In the genomic region with DNA sequence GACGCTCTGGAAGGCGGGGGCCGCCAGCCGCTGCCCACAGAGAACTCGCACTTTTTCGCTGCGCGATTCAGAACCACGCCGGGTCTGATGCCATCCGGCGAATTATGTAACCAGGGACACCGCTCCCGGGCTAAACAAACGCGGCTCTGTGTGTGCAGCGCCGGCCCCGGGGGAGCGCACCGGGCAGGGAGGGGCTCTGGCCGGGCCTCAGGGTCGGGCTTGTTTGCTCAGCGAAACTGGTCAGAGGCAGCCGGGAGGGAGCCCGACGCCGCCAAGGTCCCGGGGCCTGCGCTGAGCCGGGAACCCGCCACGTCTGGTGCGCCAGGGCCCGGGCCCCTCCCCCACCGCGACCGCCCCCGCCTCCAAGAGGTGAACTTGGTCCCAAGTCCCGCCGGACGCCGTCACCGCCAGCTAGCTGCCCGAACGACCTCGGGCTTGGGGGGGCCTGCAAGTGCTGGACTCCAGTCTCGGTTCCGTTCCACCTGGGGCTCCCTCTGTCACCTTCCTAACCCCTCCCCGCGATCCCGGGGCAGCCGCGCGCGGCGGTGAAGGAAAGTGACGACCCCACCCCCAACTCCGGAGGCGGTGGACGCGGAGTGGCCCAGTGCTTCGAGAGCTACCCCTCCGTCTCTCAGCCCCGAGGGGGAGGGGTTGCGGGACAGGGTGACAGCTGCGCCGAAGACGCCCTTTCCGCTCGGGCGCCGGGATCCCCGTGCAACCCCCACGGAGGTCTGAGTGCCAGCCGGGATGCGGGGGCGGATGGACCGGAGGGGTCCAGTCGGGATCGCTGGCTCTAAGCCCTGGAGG, we compare ENCODE assay signal across 8 cellular contexts. TPM values are rescaled to one million over a fixed set of nuclear protein-coding genes. Genes with fewer than 3 reads are reported as not detected.
DNase-seq lines count a peak whose midpoint lies in the region; ATAC-seq, FAIRE-seq and TF ChIP-seq lines count a peak whose summit lies in the region.

No MANE protein-coding gene starts in this region.

- H3K4me3 ChIP-seq in CD4-positive, alpha-beta memory T cell (ENCODE audit: low read length in 2 of 2), result peak overlapping the region; percentile 84 to 87
- H3K4me3 ChIP-seq in GM12878, result peak overlapping the region; percentile 99
- H3K4me3 ChIP-seq in iPS DF 6.9 (ENCODE audit: low read length), result peak overlapping the region; percentile 89
- H3K4me3 ChIP-seq in sigmoid colon, result peak overlapping the region; percentile 90 to 100 (median 97)

- intact Hi-C loops in CD4-positive, alpha-beta memory T cell (cut with micrococcal nuclease), result loop anchor here (1.0 to 5.0 kb wide), 5 partner anchors 15 to 758 kb away; partner anchors contain the start of genes ATP23, CDK4 and NAB2
- intact Hi-C loops in GM12878 (cut with micrococcal nuclease; ENCODE audit: unreplicated experiment), result loop anchor here (2.0 kb wide), 1 partner anchor 53 kb away; no protein-coding TSS in a partner anchor
- intact Hi-C loops in sigmoid colon (cut with DNase I), result no loop called here

- peak overlapping the region; percentile 89 to 97 (median 95) for H3K4me3 Mint-ChIP-seq in CD4-positive, alpha-beta memory T cell

- H3K27ac Mint-ChIP-seq in CD4-positive, alpha-beta memory T cell, result peak overlapping the region; percentile 74 to 91 (median 88)

- no peaks in the 10 kb centered on the region for H3K9me3 Mint-ChIP-seq in CD4-positive, alpha-beta memory T cell

- TF ChIP-seq CTCF in GM12878 (IDR thresholded peaks at IDR 0.05 in 2 of 3, conservative IDR thresholded peaks at IDR 0.05 in 1 of 3; ENCODE audit: control insufficient read depth in 2 of 3, extremely low read depth in 1 of 3, insufficient read depth in 1 of 3, low read depth in 3 of 3, low read length in 3 of 3), result no peak
- no peak for TF ChIP-seq CTCF in sigmoid colon (IDR thresholded peaks at IDR 0.05)

- TF ChIP-seq POLR2A in GM12878 (IDR thresholded peaks at IDR 0.05; ENCODE audit: low read depth, low read length) (peak; percentile 77), sigmoid colon (IDR thresholded peaks at IDR 0.05) (peak; percentile 15 to 26)

- H3K9ac ChIP-seq in GM12878 (ENCODE audit: control insufficient read depth, insufficient read depth, low read length), result peak overlapping the region; percentile 94

- no peaks in the 10 kb centered on the region for H3K9me3 ChIP-seq in CD4-positive, alpha-beta memory T cell (ENCODE audit: control insufficient read depth in 1 of 2, low read length in 2 of 2)
- H3K9me3 ChIP-seq in GM12878 (replicated peaks; ENCODE audit: control insufficient read depth, insufficient read depth, low read length) (no peaks in the 10 kb centered on the region), iPS DF 6.9 (ENCODE audit: control insufficient read depth, insufficient read depth, low read length) (no peaks in the 10 kb centered on the region), sigmoid colon (no peaks in the 10 kb centered on the region)

- RAD21 ChIA-PET in GM12878 (lab: Charles Lee; ENCODE audit: unreplicated experiment), result interaction anchor here (0.6 to 9.2 kb wide), 5 partner anchors 11 to 100 kb away, joined by 3 to 110 read pairs (median 5); partner anchors contain the start of gene TSPAN31

- peaks cover 40 to 62% (median 49%) of the 10 kb centered on the region in 4 donors for H3K4me1 Mint-ChIP-seq in CD4-positive, alpha-beta memory T cell

- H4K20me1 ChIP-seq in GM12878 (ENCODE audit: control insufficient read depth, insufficient read depth), result peaks cover 8% of the 10 kb centered on the region

- BruUV-seq in GM12878 (replicated peaks; lab: Mats Ljungman, UMichigan), result no TSS peak

- CTCF ChIA-PET in CD4-positive, alpha-beta memory T cell (lab: Charles Lee; ENCODE audit: partially characterized antibody), result interaction anchor here (1.4 to 3.5 kb wide), 5 partner anchors 13 to 63 kb away, joined by 4 to 29 read pairs (median 9); partner anchors contain the start of gene TSFM
- CTCF ChIA-PET in GM12878 (lab: Yijun Ruan, JAX), result interaction anchor here (0.7 to 3.7 kb wide), 7 partner anchors 9 to 95 kb away, joined by 3 to 28 read pairs (median 12); no protein-coding TSS in a partner anchor

- peaks cover 55% of the 10 kb centered on the region for H3K4me1 ChIP-seq in CD4-positive, alpha-beta memory T cell (ENCODE audit: insufficient read depth, low read length)
- peaks cover 29% of the 10 kb centered on the region for H3K4me1 ChIP-seq in GM12878 (ENCODE audit: control insufficient read depth, insufficient read depth, low read length)
- H3K4me1 ChIP-seq in iPS DF 6.9 (ENCODE audit: control insufficient read depth, insufficient read depth, low read length), result peaks cover 12% of the 10 kb centered on the region; the same call in 1 of the 2 replicates
- H3K4me1 ChIP-seq in sigmoid colon, result peaks cover 0 to 61% (median 45%) of the 10 kb centered on the region in 4 donors

- in situ Hi-C loops in GM12878 (cut with MboI), result no loop called here

- peak overlapping the region; percentile 74 for H3K27ac ChIP-seq in CD4-positive, alpha-beta memory T cell (ENCODE audit: low read depth, low read length)
- H3K27ac ChIP-seq in GM12878 (ENCODE audit: control insufficient read depth, insufficient read depth) (peak overlapping the region; percentile 90), iPS DF 6.9 (ENCODE audit: low read length) (no peak overlapping the region), sigmoid colon (peak overlapping the region; percentile 100)

- H3K4me2 ChIP-seq in GM12878 (ENCODE audit: control insufficient read depth, insufficient read depth), result peak overlapping the region; percentile 93

- H3K79me2 ChIP-seq in GM12878 (ENCODE audit: control insufficient read depth, insufficient read depth, low read length), result peaks cover 58% of the 10 kb centered on the region

- no peaks in the 10 kb centered on the region for H3K27me3 ChIP-seq in CD4-positive, alpha-beta memory T cell (ENCODE audit: insufficient read depth, low read length)
- H3K27me3 ChIP-seq in GM12878 (replicated peaks in 1 of 2; ENCODE audit: control insufficient read depth in 2 of 2, insufficient read depth in 2 of 2, low read length in 1 of 2) (peaks cover 0 to 2% of the 10 kb centered on the region in 2 experiments; a peak in 2 of 4 replicates), iPS DF 6.9 (ENCODE audit: control insufficient read depth, insufficient read depth, low read length) (no peaks in the 10 kb centered on the region), sigmoid colon (no peaks in the 10 kb centered on the region)

- no peak for FAIRE-seq in GM12878 (lab: Jason Lieb, UNC)

- TF ChIP-seq EP300 in GM12878 (IDR thresholded peaks at IDR 0.05; ENCODE audit: borderline replicate concordance in 1 of 2, control insufficient read depth in 1 of 2, low read depth in 2 of 2, low read length in 2 of 2) (no peak), sigmoid colon (IDR thresholded peaks at IDR 0.05) (no peak)

- peak overlapping the region; percentile 48 for H2AFZ ChIP-seq in GM12878 (ENCODE audit: control insufficient read depth, low read depth, low read length)

- POLR2A ChIA-PET in CD4-positive, alpha-beta memory T cell (lab: Charles Lee; ENCODE audit: partially characterized antibody), result interaction anchor here (0.6 to 4.6 kb wide), 18 partner anchors 9 to 104 kb away, joined by 3 to 113 read pairs (median 6); partner anchors contain the start of genes ATP23, AVIL, MARCHF9 and TSFM
- POLR2A ChIA-PET in GM12878 (lab: Charles Lee), result interaction anchor here (0.7 to 3.6 kb wide), 6 partner anchors 9 to 96 kb away, joined by 4 to 25 read pairs (median 7); partner anchors contain the start of gene ATP23

- SMC1A ChIA-PET in GM12878 (lab: Charles Lee; ENCODE audit: uncharacterized antibody, unreplicated experiment), result interaction anchor here (0.7 to 17.6 kb wide), 5 partner anchors 8 to 462 kb away, joined by 3 to 416 read pairs (median 5); partner anchors contain the start of gene TSFM

- DNase-seq in CD4-positive, alpha-beta memory T cell, result peak; percentile 53 to 65 (median 61)
- DNase-seq in HPDE6-E6E7 (ENCODE audit: extremely low spot score) (peak; percentile 35), T-helper 22 cell (ENCODE audit: low read depth) (peak; percentile 40), GM12878 (ENCODE audit: low read depth, low spot score) (no peak), iPS DF 6.9 (ENCODE audit: low read depth, low spot score) (no peak), sigmoid colon (peak; percentile 84), DMS153 (lab: John Stamatoyannopoulos, UW) (no peak)

- ATAC-seq in GM19463 (IDR thresholded peaks at IDR 0.05; ENCODE audit: unreplicated experiment), result peak; percentile 25
- peak; percentile 59 for ATAC-seq in GM12878

- no peak for TF ChIP-seq RAD21 in GM12878 (IDR thresholded peaks at IDR 0.05; ENCODE audit: insufficient read depth, low read depth, low read length)

- no peaks in the 10 kb centered on the region for H3K27me3 Mint-ChIP-seq in CD4-positive, alpha-beta memory T cell

- peaks cover 5 to 17% of the 10 kb centered on the region in 2 donors for H3K36me3 Mint-ChIP-seq in CD4-positive, alpha-beta memory T cell

- under 1% methylated on average over 58 of the region's 81 CpGs for WGBS in GM12878 (ENCODE audit: insufficient coverage, insufficient replicate concordance, low lambda C conversion rate, missing lambda C conversion rate)
- no CpG with 5 or more reads among the region's 81 CpGs for WGBS in iPS DF 6.9 (ENCODE audit: insufficient coverage, insufficient read length)
- WGBS in sigmoid colon, 2 donors, result 0% methylated on average over 81 of the region's 81 CpGs

- no peaks in the 10 kb centered on the region for H3K36me3 ChIP-seq in CD4-positive, alpha-beta memory T cell (ENCODE audit: insufficient read depth, low read length)
- H3K36me3 ChIP-seq in GM12878 (ENCODE audit: control insufficient read depth in 2 of 2, insufficient read depth in 2 of 2, low read length in 1 of 2) (no peaks in the 10 kb centered on the region), iPS DF 6.9 (ENCODE audit: control insufficient read depth, insufficient read depth, low read length) (no peaks in the 10 kb centered on the region), sigmoid colon (no peaks in the 10 kb centered on the region)

RNA-seq across cellular contexts. Expression of gene CTDSP2, which starts 0.8 kb away (rescaled TPM):
- 100 to 1,000 TPM; 274 to 285 TPM for total RNA-seq in CD4-positive, alpha-beta memory T cell
- 10 to 100 TPM; 57.7 to 74.8 TPM for polyA plus RNA-seq in CD4-positive, alpha-beta memory T cell
- 60.6 and 61.3 TPM in 2 replicates for total RNA-seq in GM12878 (2013; cell fraction: nucleolus; rRNA removed)
- 65.8 and 73.1 TPM in 2 replicates for total RNA-seq in GM12878 (2014; rRNA removed)
- total RNA-seq in GM12878 (2014; rRNA removed; fragmentation: Illumina TruSeq; extraction: Trizol), result 42.5 and 44.9 TPM in 2 replicates
- 98.2 and 99.5 TPM in 2 replicates for total RNA-seq in GM12878 (2021)
- 43.7 TPM for polyA plus RNA-seq in GM12878 (2011; ENCODE audit: low read depth)
- polyA plus RNA-seq in GM12878 (2011; rRNA removed), result 55.8 and 82.2 TPM in 2 replicates
- polyA plus RNA-seq in GM12878 (2011; cell fraction: cytosol; rRNA removed), result 107 and 130 TPM in 2 replicates
- 96.3 and 105 TPM in 2 replicates for polyA plus RNA-seq in GM12878 (2011; cell fraction: nucleus; rRNA removed)
- 55.5 and 61.5 TPM in 2 replicates for polyA plus RNA-seq in GM12878 (2012)
- 60.8 and 79.9 TPM in 2 replicates for polyA plus RNA-seq in GM12878 (2014; fragmentation: Illumina TruSeq; extraction: Trizol)
- polyA plus RNA-seq in GM12878 (2014; fragmentation: Nextera tagmentation; extraction: Ambion mirVana), result 10 to 100 TPM; 17.3 to 19.0 TPM
- polyA plus RNA-seq in GM12878 (2014; rRNA removed), result 72.6 and 76.7 TPM in 2 replicates
- polyA plus RNA-seq in GM12878 (2016; fragmentation: Nextera tagmentation; extraction: Ambion mirVana), result 10 to 100 TPM; 33.0 to 40.7 TPM
- polyA minus RNA-seq in GM12878 (2011; rRNA and poly(A)+ RNA removed), result 87.3 and 116 TPM in 2 replicates
- polyA minus RNA-seq in GM12878 (2011; cell fraction: cytosol; rRNA and poly(A)+ RNA removed), result 35.7 and 38.5 TPM in 2 replicates
- polyA minus RNA-seq in GM12878 (2011; cell fraction: nucleus; rRNA and poly(A)+ RNA removed), result 43.9 and 46.0 TPM in 2 replicates
- total RNA-seq in sigmoid colon, result 100 to 1,000 TPM; 121 to 183 (median 135) TPM
- polyA plus RNA-seq in sigmoid colon, result 100 to 1,000 TPM in 2 of 3 donors, 10 to 100 TPM in 1; 85.3 to 122 (median 105) TPM

RNA-seq across cellular contexts. Expression of gene AVIL, which starts 27.1 kb away (rescaled TPM):
- total RNA-seq in CD4-positive, alpha-beta memory T cell, result 10 to 100 TPM; 14.6 to 15.9 TPM
- polyA plus RNA-seq in CD4-positive, alpha-beta memory T cell, result under 1 TPM in 1 of 2 donors, not detected in 1; 0.68 TPM
- 1.3 and 1.6 TPM in 2 replicates for total RNA-seq in GM12878 (2013; cell fraction: nucleolus; rRNA removed)
- total RNA-seq in GM12878 (2014; rRNA removed), result 0.71 and 0.79 TPM in 2 replicates
- 0.85 and 0.97 TPM in 2 replicates for total RNA-seq in GM12878 (2014; rRNA removed; fragmentation: Illumina TruSeq; extraction: Trizol)
- 0.48 and 1.1 TPM in 2 replicates for total RNA-seq in GM12878 (2021)
- 0.30 TPM for polyA plus RNA-seq in GM12878 (2011; ENCODE audit: low read depth)
- 0.42 and 0.49 TPM in 2 replicates for polyA plus RNA-seq in GM12878 (2011; rRNA removed)
- 0.13 and 0.18 TPM in 2 replicates for polyA plus RNA-seq in GM12878 (2011; cell fraction: cytosol; rRNA removed)
- polyA plus RNA-seq in GM12878 (2011; cell fraction: nucleus; rRNA removed), result 1.7 and 1.9 TPM in 2 replicates
- polyA plus RNA-seq in GM12878 (2012), result 0.73 and 0.87 TPM in 2 replicates
- polyA plus RNA-seq in GM12878 (2014; fragmentation: Illumina TruSeq; extraction: Trizol), result 0.93 and 1.5 TPM in 2 replicates
- under 1 TPM; 0.53 to 0.68 TPM for polyA plus RNA-seq in GM12878 (2014; fragmentation: Nextera tagmentation; extraction: Ambion mirVana)
- polyA plus RNA-seq in GM12878 (2014; rRNA removed), result 0.76 and 1.5 TPM in 2 replicates
- under 1 TPM; 0.83 to 0.84 TPM for polyA plus RNA-seq in GM12878 (2016; fragmentation: Nextera tagmentation; extraction: Ambion mirVana)
- 0.66 and 0.77 TPM in 2 replicates for polyA minus RNA-seq in GM12878 (2011; rRNA and poly(A)+ RNA removed)
- not detected in 2 replicates for polyA minus RNA-seq in GM12878 (2011; cell fraction: cytosol; rRNA and poly(A)+ RNA removed)
- 0.48 TPM in 1 of 2 replicates, not detected in the other for polyA minus RNA-seq in GM12878 (2011; cell fraction: nucleus; rRNA and poly(A)+ RNA removed)
- total RNA-seq in sigmoid colon, result 10 to 100 TPM in 1 of 4 donors, 1 to 10 TPM in 3; 2.1 to 12.2 (median 5.1) TPM
- 10 to 100 TPM in 1 of 3 donors, 1 to 10 TPM in 2; 6.2 to 11.4 (median 8.3) TPM for polyA plus RNA-seq in sigmoid colon

Comparison
In these comparisons a context has a peak if more than half of its experiments do, and no peak if none do; other contexts are left out.
1. DNase-seq: peak in CD4-positive, alpha-beta memory T cell (5 of 5), HPDE6-E6E7 (single experiment), T-helper 22 cell (single experiment) and sigmoid colon (single experiment); none in GM12878 (single experiment), iPS DF 6.9 (single experiment) and DMS153 (single experiment).
2. Peak in every context shown above with its lines, with median percentiles within 50 percentile points of each other: H3K4me3 ChIP-seq.